12 cellular contexts compared by ENCODE assay signal in genomic region chr12:109109756-109110350, GRCh38. TPM values are rescaled to one million over a fixed set of nuclear protein-coding genes. Genes with fewer than 3 reads are reported as not detected.
DNase-seq lines count a peak whose midpoint lies in the region; ATAC-seq and TF ChIP-seq lines count a peak whose summit lies in the region.
"Had no signal": no experiment of that assay in that cellular context is flagged by ENCODE, and none has a peak within 500 bp of the region (broad histone marks: within the 10 kb centered on the region; RNA-seq: fewer than 3 reads in every experiment).

No MANE protein-coding gene starts in this region.

- CTCF ChIA-PET in OCI-LY7 (lab: Charles Lee; ENCODE audit: unreplicated experiment): no interaction called here

- H3K36me3 ChIP-seq in ACC112 (ENCODE audit: insufficient read depth, low read length) (peaks cover 6% of the 10 kb centered on the region; the same call in 1 of the 2 replicates), OCI-LY7 (ENCODE audit: insufficient read depth, low read length) (peaks cover 75% of the 10 kb centered on the region), esophagus muscularis mucosa (peaks cover 29 to 51% (median 40%) of the 10 kb centered on the region in 4 donors), parathyroid adenoma (ENCODE audit: control insufficient read depth, insufficient read depth, low read length) (no peaks in the 10 kb centered on the region)

- TF ChIP-seq CTCF in OCI-LY7 (conservative IDR thresholded peaks at IDR 0.05; ENCODE audit: low read length): no peak
- no peak for TF ChIP-seq CTCF in esophagus muscularis mucosa (IDR thresholded peaks at IDR 0.05)
- TF ChIP-seq CTCF in parathyroid adenoma (IDR thresholded peaks at IDR 0.05): no peak

- H3K4me3 ChIP-seq in ACC112 (ENCODE audit: low read depth, low read length) (no peak overlapping the region), OCI-LY7 (ENCODE audit: low read depth, low read length, poor library complexity, severe bottlenecking) (no peak overlapping the region), esophagus muscularis mucosa (no peak overlapping the region), parathyroid adenoma (ENCODE audit: low read depth, low read length) (no peak overlapping the region)

- BruUV-seq in OCI-LY7 (replicated peaks; lab: Mats Ljungman, UMichigan): TSS peak; percentile 71

- WGBS in esophagus muscularis mucosa: 75% methylated on average over 6 of the region's 6 CpGs

- H3K9me2 ChIP-seq in OCI-LY7 (ENCODE audit: insufficient read depth, low read length): no peaks in the 10 kb centered on the region

- H3K79me2 ChIP-seq in ACC112 (ENCODE audit: control insufficient read depth, insufficient read depth, low read length, unreplicated experiment): no peaks in the 10 kb centered on the region
- H3K79me2 ChIP-seq in OCI-LY7 (ENCODE audit: insufficient read depth, low read depth, low read length): no peaks in the 10 kb centered on the region
- H3K79me2 ChIP-seq in parathyroid adenoma: peaks cover 11% of the 10 kb centered on the region

- DNase-seq in OCI-LY7 (ENCODE audit: low spot score) (no peak), esophagus muscularis mucosa (ENCODE audit: extremely low spot score) (no peak), SKM-1 treated with dmso at 0.1 percent for 144 hours (lab: John Stamatoyannopoulos, UW; ENCODE audit: unreplicated experiment) (no peak), NOMO-1 treated with DMSO at 0.1 percent for 48 hours (lab: John Stamatoyannopoulos, UW; ENCODE audit: unreplicated experiment) (no peak), DMS114 treated with DMSO at 0.1 percent for 48 hours (lab: John Stamatoyannopoulos, UW; ENCODE audit: unreplicated experiment) (no peak)
- DNase-seq: activated CD4-positive, alpha-beta T cell treated with anti-CD3 and anti-CD28 coated beads for 1 hour; amniotic stem cell; MV-4-11; natural killer cell had no signal

- H2AFZ ChIP-seq in ACC112 (ENCODE audit: low read length, unreplicated experiment) (no peak overlapping the region), OCI-LY7 (ENCODE audit: low read length) (no peak overlapping the region), parathyroid adenoma (peak overlapping the region; percentile 63)

- intact Hi-C loops in OCI-LY7 (cut with micrococcal nuclease; ENCODE audit: unreplicated experiment) (loop anchor here (5.0 kb wide), 1 partner anchor 277 kb away; no protein-coding TSS in a partner anchor), esophagus muscularis mucosa (cut with DNase I) (loop anchor here (5.0 kb wide), 1 partner anchor 57 kb away; no protein-coding TSS in a partner anchor)

- no peaks in the 10 kb centered on the region for H4K20me1 ChIP-seq in OCI-LY7 (ENCODE audit: insufficient read depth, low read length)

- peak overlapping the region; percentile 80; the same call in 1 of the 2 replicates for H3K27ac ChIP-seq in ACC112 (ENCODE audit: low read depth, low read length)
- no peak overlapping the region for H3K27ac ChIP-seq in OCI-LY7 (ENCODE audit: low read depth, low read length, poor library complexity, severe bottlenecking)
- H3K27ac ChIP-seq in esophagus muscularis mucosa (replicated peaks in 1 of 4): peak overlapping the region; percentile 82 to 96 (median 90)
- H3K27ac ChIP-seq in parathyroid adenoma: peak overlapping the region; percentile 95

- H3K4me2 ChIP-seq in OCI-LY7 (ENCODE audit: low read length) (no peak overlapping the region), parathyroid adenoma (ENCODE audit: low read length) (no peak overlapping the region)

- no peak for ATAC-seq in GM18861 (IDR thresholded peaks at IDR 0.05; ENCODE audit: unreplicated experiment)
- ATAC-seq: natural killer cell had no signal

- H3K9me3 ChIP-seq in OCI-LY7 (ENCODE audit: low read length): no peaks in the 10 kb centered on the region
- no peaks in the 10 kb centered on the region for H3K9me3 ChIP-seq in esophagus muscularis mucosa
- H3K9me3 ChIP-seq in parathyroid adenoma (ENCODE audit: control insufficient read depth, low read length): no peaks in the 10 kb centered on the region

- no peaks in the 10 kb centered on the region for H3K27me3 ChIP-seq in ACC112 (ENCODE audit: insufficient read depth, low read length)
- no peaks in the 10 kb centered on the region for H3K27me3 ChIP-seq in esophagus muscularis mucosa
- no peaks in the 10 kb centered on the region for H3K27me3 ChIP-seq in parathyroid adenoma (ENCODE audit: control insufficient read depth, insufficient read depth, low read length)

- POLR2A ChIA-PET in OCI-LY7 (lab: Charles Lee): no interaction called here

- TF ChIP-seq EP300 in esophagus muscularis mucosa (IDR thresholded peaks at IDR 0.05): no peak

- H3K4me1 ChIP-seq in ACC112 (ENCODE audit: control insufficient read depth, insufficient read depth, low read length, unreplicated experiment) (peaks cover 4% of the 10 kb centered on the region), OCI-LY7 (ENCODE audit: insufficient read depth, low read length, poor library complexity, severe bottlenecking) (peaks cover 4% of the 10 kb centered on the region), esophagus muscularis mucosa (peaks cover 37 to 48% (median 43%) of the 10 kb centered on the region in 4 donors), parathyroid adenoma (peaks cover 30% of the 10 kb centered on the region)

- H3K9ac ChIP-seq in parathyroid adenoma: no peak overlapping the region

- TF ChIP-seq POLR2A in esophagus muscularis mucosa (IDR thresholded peaks at IDR 0.05; ENCODE audit: low read depth): no peak

RNA-seq across cellular contexts. Expression of gene ACACB, which starts 6.5 kb away (rescaled TPM):
- total RNA-seq in OCI-LY7 (2014; rRNA removed; shearing (Covaris generic)): 19.7 and 25.6 TPM in 2 replicates
- total RNA-seq in OCI-LY7 (2022) (45.1 and 46.2 TPM in 2 replicates), esophagus muscularis mucosa (100 to 1,000 TPM in 2 of 4 donors, 10 to 100 TPM in 2; 59.6 to 134 (median 108) TPM)

RNA-seq across cellular contexts. Expression of gene UNG, which starts 12.5 kb away (rescaled TPM):
- 50.7 and 60.6 TPM in 2 replicates for total RNA-seq in OCI-LY7 (2014; rRNA removed; shearing (Covaris generic))
- total RNA-seq in OCI-LY7 (2022) (84.1 and 85.0 TPM in 2 replicates), esophagus muscularis mucosa (10 to 100 TPM; 11.2 to 18.4 (median 14.3) TPM)

RNA-seq across cellular contexts. Expression of gene ALKBH2, which starts 16.6 kb away (rescaled TPM):
- total RNA-seq in OCI-LY7 (2014; rRNA removed; shearing (Covaris generic)): 70.3 and 76.8 TPM in 2 replicates
- 90.5 and 111 TPM in 2 replicates for total RNA-seq in OCI-LY7 (2022)
- 10 to 100 TPM; 10.4 to 19.0 (median 13.6) TPM for total RNA-seq in esophagus muscularis mucosa

RNA-seq across cellular contexts. Expression of gene USP30, which starts 57.5 kb away (rescaled TPM):
- 15.7 and 17.1 TPM in 2 replicates for total RNA-seq in OCI-LY7 (2014; rRNA removed; shearing (Covaris generic))
- total RNA-seq in OCI-LY7 (2022) (36.2 and 38.6 TPM in 2 replicates), esophagus muscularis mucosa (10 to 100 TPM in 3 of 4 donors, 1 to 10 TPM in 1; 6.2 to 14.6 (median 12.2) TPM)
